ENCODE assay signal across 8 cellular contexts in genomic region chr15:25783607-25784131, GRCh38.
A peak's percentile ranks its signal among the peaks of the same experiment; 100 is the strongest.
DNase-seq lines count a peak whose midpoint lies in the region; ATAC-seq and TF ChIP-seq lines count a peak whose summit lies in the region.

No MANE protein-coding gene starts in this region.

- H3K27me3 ChIP-seq in OCI-LY3 (ENCODE audit: low read depth, low read length) = no peaks in the 10 kb centered on the region
- H3K27me3 ChIP-seq in osteoblast (ENCODE audit: insufficient read depth, low read length) = no peaks in the 10 kb centered on the region
- no peaks in the 10 kb centered on the region for H3K27me3 ChIP-seq in left lung

- intact Hi-C loops in left lung (cut with DNase I) = no loop called here

- H2AFZ ChIP-seq in OCI-LY3 (ENCODE audit: low read depth, low read length) (no peak overlapping the region), osteoblast (ENCODE audit: low read length) (no peak overlapping the region)

- ATAC-seq in left lung (no peak), GM19463 (IDR thresholded peaks at IDR 0.05; ENCODE audit: unreplicated experiment) (no peak)

- H3K36me3 ChIP-seq in OCI-LY3 (replicated peaks; ENCODE audit: low read depth, low read length) = no peaks in the 10 kb centered on the region
- peaks cover 8% of the 10 kb centered on the region for H3K36me3 ChIP-seq in osteoblast (ENCODE audit: insufficient read depth, low read length)
- peaks cover 0 to 7% of the 10 kb centered on the region in 2 donors for H3K36me3 ChIP-seq in left lung

- H3K4me3 ChIP-seq in OCI-LY3 (ENCODE audit: low read length) (no peak overlapping the region), astrocyte of the cerebellum (ENCODE audit: low read depth, low read length) (no peak overlapping the region), osteoblast (ENCODE audit: insufficient read depth, low read length) (no peak overlapping the region), left lung (no peak overlapping the region)

- no peak overlapping the region for H3K4me2 ChIP-seq in OCI-LY3 (ENCODE audit: low read length)
- H3K4me2 ChIP-seq in osteoblast (ENCODE audit: insufficient read depth, low read length) = no peak overlapping the region

- H3K9ac ChIP-seq in OCI-LY3 (ENCODE audit: low read length) = no peak overlapping the region

- H3K4me1 ChIP-seq in OCI-LY3 (ENCODE audit: low read length) = no peaks in the 10 kb centered on the region
- H3K4me1 ChIP-seq in osteoblast (ENCODE audit: insufficient read depth, low read length) = peaks cover 47% of the 10 kb centered on the region
- H3K4me1 ChIP-seq in left lung = peaks cover 16 to 30% of the 10 kb centered on the region in 2 donors

- no peak overlapping the region for H3K27ac ChIP-seq in OCI-LY3 (ENCODE audit: low read length)
- H3K27ac ChIP-seq in osteoblast (ENCODE audit: low read depth, low read length) = peak overlapping the region; percentile 98
- H3K27ac ChIP-seq in caudate nucleus (ENCODE audit: low read depth, low read length) = no peak overlapping the region
- no peak overlapping the region for H3K27ac ChIP-seq in left lung

- in situ Hi-C loops in astrocyte of the cerebellum (cut with HindIII; ENCODE audit: low sequenced_read_pairs) = no loop called here

- H3K79me2 ChIP-seq in OCI-LY3 (ENCODE audit: low read length) (no peaks in the 10 kb centered on the region), osteoblast (ENCODE audit: insufficient read depth, low read length) (peaks cover 26% of the 10 kb centered on the region)

- DNase-seq in COLO668 (lab: John Stamatoyannopoulos, UW; ENCODE audit: unreplicated experiment) = peak; percentile 15
- no peak for DNase-seq in astrocyte of the cerebellum (ENCODE audit: low read depth)
- peak; percentile 82 for DNase-seq in osteoblast (ENCODE audit: insufficient read length, low spot score, missing footprints)
- DNase-seq in superior temporal gyrus (ENCODE audit: extremely low spot score) = no peak
- no peak for DNase-seq in caudate nucleus (lab: John Stamatoyannopoulos, UW)
- no peak for DNase-seq in left lung

- TF ChIP-seq CTCF in OCI-LY3 (IDR thresholded peaks at IDR 0.05; ENCODE audit: low read depth, low read length) = peak; percentile 25; the same call in 1 of the 2 replicates
- peak; percentile 44 for TF ChIP-seq CTCF in astrocyte of the cerebellum (IDR thresholded peaks at IDR 0.05; ENCODE audit: low read depth, low read length, missing control alignments)
- peak; percentile 70 for TF ChIP-seq CTCF in osteoblast (IDR thresholded peaks at IDR 0.05; ENCODE audit: extremely low read depth, low read depth, low read length)
- TF ChIP-seq CTCF in left lung (IDR thresholded peaks at IDR 0.05) = no peak

- no peaks in the 10 kb centered on the region for H3K9me3 ChIP-seq in OCI-LY3 (ENCODE audit: insufficient read depth, low read length)
- H3K9me3 ChIP-seq in osteoblast (ENCODE audit: low read depth, low read length) = no peaks in the 10 kb centered on the region
- H3K9me3 ChIP-seq in left lung = no peaks in the 10 kb centered on the region

- H4K20me1 ChIP-seq in OCI-LY3 (ENCODE audit: insufficient read depth, low read length) (no peaks in the 10 kb centered on the region), osteoblast (ENCODE audit: insufficient read depth, low read length) (no peaks in the 10 kb centered on the region)

Comparison
In these comparisons a context has a peak if more than half of its experiments do, and no peak if none do; other contexts are left out.
1. DNase-seq: peak in COLO668 (single experiment) and osteoblast (single experiment); none in astrocyte of the cerebellum (single experiment), superior temporal gyrus (single experiment), caudate nucleus (0 of 61) and left lung (0 of 2).
2. CTCF ChIP-seq: peak in OCI-LY3 (single experiment), astrocyte of the cerebellum (single experiment) and osteoblast (single experiment); none in left lung (0 of 2).